In genomic region chr15:51450001-51450400, GRCh38 we compare ENCODE assay signal across 19 cellular contexts.
DNase-seq lines count a peak whose midpoint lies in the region; ATAC-seq and TF ChIP-seq lines count a peak whose summit lies in the region.
"Had no signal": no experiment of that assay in that cellular context is flagged by ENCODE, and none has a peak within 500 bp of the region (broad histone marks: within the 10 kb centered on the region; RNA-seq: fewer than 3 reads in every experiment).

No MANE protein-coding gene starts in this region.

- H3K27ac ChIP-seq in aorta (ENCODE audit: low read depth in 1 of 2, low read length in 2 of 2): no peak overlapping the region
- H3K27ac ChIP-seq: gastroesophageal sphincter, suprapubic skin had no signal

- POLR2A ChIA-PET in HEK293T (lab: Yijun Ruan, JAX): no interaction called here

- CTCF ChIA-PET in HEK293T (lab: Yijun Ruan, JAX): no interaction called here

- TF ChIP-seq CTCF in cardiac fibroblast (IDR thresholded peaks at IDR 0.05; ENCODE audit: low read depth, low read length): no peak

- ATAC-seq in HG03039 (IDR thresholded peaks at IDR 0.05; ENCODE audit: unreplicated experiment) (no peak), aorta (ENCODE audit: low FRiP score) (no peak), HG02885 (IDR thresholded peaks at IDR 0.05; ENCODE audit: poor library complexity, unreplicated experiment) (no peak)
- ATAC-seq: gastroesophageal sphincter; naive thymus-derived CD8-positive, alpha-beta T cell had no signal

- H3K4me3 ChIP-seq in cardiac fibroblast (replicated peaks in 1 of 2; ENCODE audit: low read depth in 2 of 2, low read length in 2 of 2): no peak overlapping the region
- H3K4me3 ChIP-seq in aorta (ENCODE audit: low read length in 2 of 2): no peak overlapping the region
- H3K4me3 ChIP-seq: gastroesophageal sphincter, suprapubic skin had no signal

- no peaks in the 10 kb centered on the region for H3K4me1 ChIP-seq in aorta (ENCODE audit: control insufficient read depth in 1 of 2, insufficient read depth in 2 of 2, low read length in 2 of 2)
- H3K4me1 ChIP-seq: gastroesophageal sphincter, suprapubic skin had no signal

- intact Hi-C loops in aorta (cut with DNase I): no loop called here

- WGBS in aorta, 2 donors: 81 to 83% methylated on average over 6 of the region's 6 CpGs

- no peaks in the 10 kb centered on the region for H3K27me3 ChIP-seq in aorta (ENCODE audit: control insufficient read depth in 1 of 2, insufficient read depth in 2 of 2, low read length in 1 of 2)
- H3K27me3 ChIP-seq: BE2C, gastroesophageal sphincter, suprapubic skin had no signal

- H3K9me3 ChIP-seq in aorta (ENCODE audit: control insufficient read depth, low read length): no peaks in the 10 kb centered on the region
- H3K9me3 ChIP-seq: BE2C, gastroesophageal sphincter, suprapubic skin had no signal

- DNase-seq in ELF-1 (ENCODE audit: low read depth, low spot score) (peak; percentile 4), M059J (ENCODE audit: low read depth) (peak; percentile 82), cardiac fibroblast (ENCODE audit: low read depth in 2 of 2) (peak; percentile 27 to 28), non-pigmented ciliary epithelial cell (ENCODE audit: low read depth) (peak; percentile 8), aorta (no peak), HEK293T (ENCODE audit: extremely low spot score) (no peak)
- DNase-seq: activated naive CD4-positive, alpha-beta T cell; BE2C; GOT3; naive thymus-derived CD8-positive, alpha-beta T cell; NCI-H187; NCI-H446 treated with DMSO at 0.1 percent for 48 hours; small intestine; stimulated activated CD4-positive, alpha-beta T cell treated with anti-CD3 and anti-CD28 coated beads, Interleukin-4, amount 100 ng/mL, for 4 hours; stimulated activated CD8-positive, alpha-beta memory T cell treated with anti-CD3 and anti-CD28 coated beads, Interleukin-4, amount 100 ng/mL, for 48 hours had no signal

- peaks cover 3 to 4% of the 10 kb centered on the region in 2 donors for H3K36me3 ChIP-seq in aorta (ENCODE audit: control insufficient read depth in 1 of 2, insufficient read depth in 2 of 2, low read length in 1 of 2)

TF ChIP-seq in HEK293T, 16 proteins besides CTCF, POLR2A, EP300 and RAD21:
- no peak for TF ChIP-seq PKNOX1 (IDR thresholded peaks at IDR 0.05)
TF ChIP-seq in HEK293T: peak in this region for 0.

Comparison
In these comparisons a context has a peak if more than half of its experiments do, and no peak if none do; other contexts are left out.
1. DNase-seq: peak in ELF-1 (single experiment), M059J (single experiment), cardiac fibroblast (2 of 2) and non-pigmented ciliary epithelial cell (single experiment); none in aorta (0 of 2) and HEK293T (single experiment).